Comparison of ENCODE assay signal across 24 cellular contexts in genomic region chr1:22444856-22445255, GRCh38.
"Had no signal": no experiment of that assay in that cellular context is flagged by ENCODE, and none has a peak within 500 bp of the region (broad histone marks: within the 10 kb centered on the region; RNA-seq: fewer than 3 reads in every experiment).

No MANE protein-coding gene starts in this region.

- H3K4me2 ChIP-seq: neural progenitor cell had no signal

- H3K27ac ChIP-seq: coronary artery, esophagus squamous epithelium, heart right ventricle, left lung, neural progenitor cell, parathyroid adenoma, thoracic aorta, tibial nerve, upper lobe of right lung, uterus had no signal

- DNase-seq: dermis blood vessel endothelial cell; effector memory CD4-positive, alpha-beta T cell; erythroblast; esophagus squamous epithelium; foreskin melanocyte; glutamatergic neuron; heart right ventricle; hippocampal formation; left cardiac atrium; left lung; mucosa of descending colon; naive thymus-derived CD4-positive, alpha-beta T cell; stimulated activated CD4-positive, alpha-beta T cell treated with anti-CD3 and anti-CD28 coated beads, Interleukin-2, amount 100 ng/mL, for 24 hours; stimulated activated naive B cell treated with anti-CD40 and anti-IgM and Interleukin-4, amounts not matched to agents 10 μg/mL and 1 μg/mL and 100 μg/mL, for 72 hours; upper lobe of right lung; uterus had no signal

- H3K9ac ChIP-seq: neural progenitor cell, parathyroid adenoma had no signal

- H3K36me3 ChIP-seq: esophagus squamous epithelium, heart right ventricle, left lung, thoracic aorta, tibial nerve, upper lobe of right lung, uterus had no signal

- ATAC-seq: heart right ventricle; left cardiac atrium; left lung; mucosa of descending colon; naive thymus-derived CD4-positive, alpha-beta T cell; sciatic nerve; stimulated activated naive B cell treated with anti-CD40 and anti-IgM and Interleukin-4, amounts not matched to agents 10 μg/mL and 1 μg/mL and 100 μg/mL, for 72 hours; upper lobe of right lung had no signal

- H3K27me3 ChIP-seq: esophagus squamous epithelium, left lung, neural progenitor cell, tibial nerve, upper lobe of right lung, uterus had no signal

- H3K4me3 ChIP-seq: coronary artery, esophagus squamous epithelium, heart right ventricle, left lung, mucosa of descending colon, neural progenitor cell, thoracic aorta, tibial nerve, upper lobe of right lung, uterus had no signal

- H3K79me2 ChIP-seq: parathyroid adenoma had no signal

- H2AFZ ChIP-seq: neural progenitor cell, parathyroid adenoma had no signal

- FAIRE-seq: endometrium, islet of Langerhans had no signal

- H3K4me1 ChIP-seq: left lung, neural progenitor cell, parathyroid adenoma, upper lobe of right lung, uterus had no signal
